Comparison of ENCODE assay signal across 1 cellular context in the genomic region with DNA sequence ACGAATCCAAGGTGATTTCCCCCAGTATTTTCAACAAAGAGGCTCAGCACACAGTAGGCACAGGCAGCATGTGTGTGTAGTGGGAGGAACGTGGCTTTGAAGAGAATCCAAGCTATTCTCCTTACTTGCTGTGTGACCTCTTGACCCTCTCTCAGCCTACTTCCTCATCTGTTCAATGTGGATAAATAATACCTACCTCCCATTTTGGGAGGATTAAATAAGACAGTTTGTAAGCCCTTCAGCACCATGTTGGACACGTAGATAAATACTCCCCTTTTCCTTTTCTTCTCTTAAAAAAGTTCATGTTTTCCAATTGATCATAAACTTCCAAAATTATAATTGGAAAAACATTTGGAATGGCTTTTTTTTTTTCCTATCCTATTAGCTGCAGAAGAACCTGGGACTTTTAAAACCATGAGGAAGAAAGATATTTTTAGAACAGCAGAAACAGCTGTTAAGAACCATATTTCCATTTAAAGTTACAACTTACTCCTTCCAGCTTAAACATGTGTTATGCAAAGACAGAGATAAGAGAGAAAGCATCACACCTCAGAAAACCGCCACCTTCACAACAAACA.
TF ChIP-seq lines count a peak whose summit lies in the region.

No MANE protein-coding gene starts in this region.

TF ChIP-seq in K562, 482 proteins besides CTCF, POLR2A, EP300 and RAD21 (continued from another document and continues in another):
- TF ChIP-seq ZNF592 (IDR thresholded peaks at IDR 0.05) (peak; percentile 83), HEY1 (CRISPR knock-in tag; IDR thresholded peaks at IDR 0.05; ENCODE audit: borderline replicate concordance) (no peak), PHF8 (IDR thresholded peaks at IDR 0.05; ENCODE audit: borderline replicate concordance, low read length) (no peak), ZNF212 (CRISPR knock-in tag; IDR thresholded peaks at IDR 0.05) (no peak), BRD4 (IDR thresholded peaks at IDR 0.05) (no peak), ZNF561 (CRISPR knock-in tag; conservative IDR thresholded peaks at IDR 0.05) (no peak), YY1 (IDR thresholded peaks at IDR 0.05; ENCODE audit: borderline replicate concordance in 1 of 3, control insufficient read depth in 1 of 3, extremely low read depth in 1 of 3, insufficient read depth in 3 of 3, insufficient read length in 1 of 3, insufficient replicate concordance in 2 of 3, low read depth in 1 of 3, low read length in 2 of 3) (peak in 1 of 3 experiments; percentile 33), TRIM24 (IDR thresholded peaks at IDR 0.05) (peak in 1 of 2 experiments; percentile 69; a peak in 2 of 4 replicates), KDM4B (IDR thresholded peaks at IDR 0.05; ENCODE audit: borderline replicate concordance in 2 of 2, low read depth in 1 of 2) (no peak), HDAC1 (IDR thresholded peaks at IDR 0.05) (0 out of 4 replicates have a peak, but pooled peaks of 1 of the 2 experiments have one; percentile 51), MTA2 (IDR thresholded peaks at IDR 0.05; ENCODE audit: low read depth) (peak; percentile 40), RBM25 (IDR thresholded peaks at IDR 0.05; ENCODE audit: low read depth, low read length, severe bottlenecking) (peak; percentile 12), IFI16 (CRISPR knock-in tag; IDR thresholded peaks at IDR 0.05) (no peak), BRF1 (IDR thresholded peaks at IDR 0.05; ENCODE audit: borderline replicate concordance, extremely low read depth, insufficient read length) (no peak), NCOA1 (IDR thresholded peaks at IDR 0.05; ENCODE audit: low read depth) (peak; percentile 45; the same call in 1 of the 2 replicates), FOXA1 (IDR thresholded peaks at IDR 0.05; ENCODE audit: borderline replicate concordance) (no peak), BACH1 (tag; IDR thresholded peaks at IDR 0.05) (no peak), ESRRB (CRISPR knock-in tag; IDR thresholded peaks at IDR 0.05; ENCODE audit: borderline replicate concordance) (no peak), GATAD2B (IDR thresholded peaks at IDR 0.05; ENCODE audit: borderline replicate concordance) (peak; percentile 32; the same call in 1 of the 2 replicates)
- TF ChIP-seq, protein P1, sequence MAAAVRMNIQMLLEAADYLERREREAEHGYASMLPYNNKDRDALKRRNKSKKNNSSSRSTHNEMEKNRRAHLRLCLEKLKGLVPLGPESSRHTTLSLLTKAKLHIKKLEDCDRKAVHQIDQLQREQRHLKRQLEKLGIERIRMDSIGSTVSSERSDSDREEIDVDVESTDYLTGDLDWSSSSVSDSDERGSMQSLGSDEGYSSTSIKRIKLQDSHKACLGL (CRISPR knock-in tag; IDR thresholded peaks at IDR 0.05; ENCODE audit: borderline replicate concordance, poor library complexity, severe bottlenecking), result no peak
- TF ChIP-seq, protein P2, sequence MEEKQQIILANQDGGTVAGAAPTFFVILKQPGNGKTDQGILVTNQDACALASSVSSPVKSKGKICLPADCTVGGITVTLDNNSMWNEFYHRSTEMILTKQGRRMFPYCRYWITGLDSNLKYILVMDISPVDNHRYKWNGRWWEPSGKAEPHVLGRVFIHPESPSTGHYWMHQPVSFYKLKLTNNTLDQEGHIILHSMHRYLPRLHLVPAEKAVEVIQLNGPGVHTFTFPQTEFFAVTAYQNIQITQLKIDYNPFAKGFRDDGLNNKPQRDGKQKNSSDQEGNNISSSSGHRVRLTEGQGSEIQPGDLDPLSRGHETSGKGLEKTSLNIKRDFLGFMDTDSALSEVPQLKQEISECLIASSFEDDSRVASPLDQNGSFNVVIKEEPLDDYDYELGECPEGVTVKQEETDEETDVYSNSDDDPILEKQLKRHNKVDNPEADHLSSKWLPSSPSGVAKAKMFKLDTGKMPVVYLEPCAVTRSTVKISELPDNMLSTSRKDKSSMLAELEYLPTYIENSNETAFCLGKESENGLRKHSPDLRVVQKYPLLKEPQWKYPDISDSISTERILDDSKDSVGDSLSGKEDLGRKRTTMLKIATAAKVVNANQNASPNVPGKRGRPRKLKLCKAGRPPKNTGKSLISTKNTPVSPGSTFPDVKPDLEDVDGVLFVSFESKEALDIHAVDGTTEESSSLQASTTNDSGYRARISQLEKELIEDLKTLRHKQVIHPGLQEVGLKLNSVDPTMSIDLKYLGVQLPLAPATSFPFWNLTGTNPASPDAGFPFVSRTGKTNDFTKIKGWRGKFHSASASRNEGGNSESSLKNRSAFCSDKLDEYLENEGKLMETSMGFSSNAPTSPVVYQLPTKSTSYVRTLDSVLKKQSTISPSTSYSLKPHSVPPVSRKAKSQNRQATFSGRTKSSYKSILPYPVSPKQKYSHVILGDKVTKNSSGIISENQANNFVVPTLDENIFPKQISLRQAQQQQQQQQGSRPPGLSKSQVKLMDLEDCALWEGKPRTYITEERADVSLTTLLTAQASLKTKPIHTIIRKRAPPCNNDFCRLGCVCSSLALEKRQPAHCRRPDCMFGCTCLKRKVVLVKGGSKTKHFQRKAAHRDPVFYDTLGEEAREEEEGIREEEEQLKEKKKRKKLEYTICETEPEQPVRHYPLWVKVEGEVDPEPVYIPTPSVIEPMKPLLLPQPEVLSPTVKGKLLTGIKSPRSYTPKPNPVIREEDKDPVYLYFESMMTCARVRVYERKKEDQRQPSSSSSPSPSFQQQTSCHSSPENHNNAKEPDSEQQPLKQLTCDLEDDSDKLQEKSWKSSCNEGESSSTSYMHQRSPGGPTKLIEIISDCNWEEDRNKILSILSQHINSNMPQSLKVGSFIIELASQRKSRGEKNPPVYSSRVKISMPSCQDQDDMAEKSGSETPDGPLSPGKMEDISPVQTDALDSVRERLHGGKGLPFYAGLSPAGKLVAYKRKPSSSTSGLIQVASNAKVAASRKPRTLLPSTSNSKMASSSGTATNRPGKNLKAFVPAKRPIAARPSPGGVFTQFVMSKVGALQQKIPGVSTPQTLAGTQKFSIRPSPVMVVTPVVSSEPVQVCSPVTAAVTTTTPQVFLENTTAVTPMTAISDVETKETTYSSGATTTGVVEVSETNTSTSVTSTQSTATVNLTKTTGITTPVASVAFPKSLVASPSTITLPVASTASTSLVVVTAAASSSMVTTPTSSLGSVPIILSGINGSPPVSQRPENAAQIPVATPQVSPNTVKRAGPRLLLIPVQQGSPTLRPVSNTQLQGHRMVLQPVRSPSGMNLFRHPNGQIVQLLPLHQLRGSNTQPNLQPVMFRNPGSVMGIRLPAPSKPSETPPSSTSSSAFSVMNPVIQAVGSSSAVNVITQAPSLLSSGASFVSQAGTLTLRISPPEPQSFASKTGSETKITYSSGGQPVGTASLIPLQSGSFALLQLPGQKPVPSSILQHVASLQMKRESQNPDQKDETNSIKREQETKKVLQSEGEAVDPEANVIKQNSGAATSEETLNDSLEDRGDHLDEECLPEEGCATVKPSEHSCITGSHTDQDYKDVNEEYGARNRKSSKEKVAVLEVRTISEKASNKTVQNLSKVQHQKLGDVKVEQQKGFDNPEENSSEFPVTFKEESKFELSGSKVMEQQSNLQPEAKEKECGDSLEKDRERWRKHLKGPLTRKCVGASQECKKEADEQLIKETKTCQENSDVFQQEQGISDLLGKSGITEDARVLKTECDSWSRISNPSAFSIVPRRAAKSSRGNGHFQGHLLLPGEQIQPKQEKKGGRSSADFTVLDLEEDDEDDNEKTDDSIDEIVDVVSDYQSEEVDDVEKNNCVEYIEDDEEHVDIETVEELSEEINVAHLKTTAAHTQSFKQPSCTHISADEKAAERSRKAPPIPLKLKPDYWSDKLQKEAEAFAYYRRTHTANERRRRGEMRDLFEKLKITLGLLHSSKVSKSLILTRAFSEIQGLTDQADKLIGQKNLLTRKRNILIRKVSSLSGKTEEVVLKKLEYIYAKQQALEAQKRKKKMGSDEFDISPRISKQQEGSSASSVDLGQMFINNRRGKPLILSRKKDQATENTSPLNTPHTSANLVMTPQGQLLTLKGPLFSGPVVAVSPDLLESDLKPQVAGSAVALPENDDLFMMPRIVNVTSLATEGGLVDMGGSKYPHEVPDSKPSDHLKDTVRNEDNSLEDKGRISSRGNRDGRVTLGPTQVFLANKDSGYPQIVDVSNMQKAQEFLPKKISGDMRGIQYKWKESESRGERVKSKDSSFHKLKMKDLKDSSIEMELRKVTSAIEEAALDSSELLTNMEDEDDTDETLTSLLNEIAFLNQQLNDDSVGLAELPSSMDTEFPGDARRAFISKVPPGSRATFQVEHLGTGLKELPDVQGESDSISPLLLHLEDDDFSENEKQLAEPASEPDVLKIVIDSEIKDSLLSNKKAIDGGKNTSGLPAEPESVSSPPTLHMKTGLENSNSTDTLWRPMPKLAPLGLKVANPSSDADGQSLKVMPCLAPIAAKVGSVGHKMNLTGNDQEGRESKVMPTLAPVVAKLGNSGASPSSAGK (IDR thresholded peaks at IDR 0.05), result peak; percentile 53; the same call in 1 of the 2 replicates
- TF ChIP-seq, protein P3, sequence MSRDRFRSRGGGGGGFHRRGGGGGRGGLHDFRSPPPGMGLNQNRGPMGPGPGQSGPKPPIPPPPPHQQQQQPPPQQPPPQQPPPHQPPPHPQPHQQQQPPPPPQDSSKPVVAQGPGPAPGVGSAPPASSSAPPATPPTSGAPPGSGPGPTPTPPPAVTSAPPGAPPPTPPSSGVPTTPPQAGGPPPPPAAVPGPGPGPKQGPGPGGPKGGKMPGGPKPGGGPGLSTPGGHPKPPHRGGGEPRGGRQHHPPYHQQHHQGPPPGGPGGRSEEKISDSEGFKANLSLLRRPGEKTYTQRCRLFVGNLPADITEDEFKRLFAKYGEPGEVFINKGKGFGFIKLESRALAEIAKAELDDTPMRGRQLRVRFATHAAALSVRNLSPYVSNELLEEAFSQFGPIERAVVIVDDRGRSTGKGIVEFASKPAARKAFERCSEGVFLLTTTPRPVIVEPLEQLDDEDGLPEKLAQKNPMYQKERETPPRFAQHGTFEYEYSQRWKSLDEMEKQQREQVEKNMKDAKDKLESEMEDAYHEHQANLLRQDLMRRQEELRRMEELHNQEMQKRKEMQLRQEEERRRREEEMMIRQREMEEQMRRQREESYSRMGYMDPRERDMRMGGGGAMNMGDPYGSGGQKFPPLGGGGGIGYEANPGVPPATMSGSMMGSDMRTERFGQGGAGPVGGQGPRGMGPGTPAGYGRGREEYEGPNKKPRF (IDR thresholded peaks at IDR 0.05; ENCODE audit: low read depth, low read length), result no peak
- TF ChIP-seq, protein P4, sequence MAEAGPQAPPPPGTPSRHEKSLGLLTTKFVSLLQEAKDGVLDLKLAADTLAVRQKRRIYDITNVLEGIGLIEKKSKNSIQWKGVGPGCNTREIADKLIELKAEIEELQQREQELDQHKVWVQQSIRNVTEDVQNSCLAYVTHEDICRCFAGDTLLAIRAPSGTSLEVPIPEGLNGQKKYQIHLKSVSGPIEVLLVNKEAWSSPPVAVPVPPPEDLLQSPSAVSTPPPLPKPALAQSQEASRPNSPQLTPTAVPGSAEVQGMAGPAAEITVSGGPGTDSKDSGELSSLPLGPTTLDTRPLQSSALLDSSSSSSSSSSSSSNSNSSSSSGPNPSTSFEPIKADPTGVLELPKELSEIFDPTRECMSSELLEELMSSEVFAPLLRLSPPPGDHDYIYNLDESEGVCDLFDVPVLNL (CRISPR knock-in tag; IDR thresholded peaks at IDR 0.05; ENCODE audit: low read depth), result no peak
- TF ChIP-seq, protein P5, sequence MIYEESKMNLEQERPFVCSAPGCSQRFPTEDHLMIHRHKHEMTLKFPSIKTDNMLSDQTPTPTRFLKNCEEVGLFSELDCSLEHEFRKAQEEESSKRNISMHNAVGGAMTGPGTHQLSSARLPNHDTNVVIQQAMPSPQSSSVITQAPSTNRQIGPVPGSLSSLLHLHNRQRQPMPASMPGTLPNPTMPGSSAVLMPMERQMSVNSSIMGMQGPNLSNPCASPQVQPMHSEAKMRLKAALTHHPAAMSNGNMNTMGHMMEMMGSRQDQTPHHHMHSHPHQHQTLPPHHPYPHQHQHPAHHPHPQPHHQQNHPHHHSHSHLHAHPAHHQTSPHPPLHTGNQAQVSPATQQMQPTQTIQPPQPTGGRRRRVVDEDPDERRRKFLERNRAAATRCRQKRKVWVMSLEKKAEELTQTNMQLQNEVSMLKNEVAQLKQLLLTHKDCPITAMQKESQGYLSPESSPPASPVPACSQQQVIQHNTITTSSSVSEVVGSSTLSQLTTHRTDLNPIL (CRISPR knock-in tag; IDR thresholded peaks at IDR 0.05), result no peak
- TF ChIP-seq, protein P6, sequence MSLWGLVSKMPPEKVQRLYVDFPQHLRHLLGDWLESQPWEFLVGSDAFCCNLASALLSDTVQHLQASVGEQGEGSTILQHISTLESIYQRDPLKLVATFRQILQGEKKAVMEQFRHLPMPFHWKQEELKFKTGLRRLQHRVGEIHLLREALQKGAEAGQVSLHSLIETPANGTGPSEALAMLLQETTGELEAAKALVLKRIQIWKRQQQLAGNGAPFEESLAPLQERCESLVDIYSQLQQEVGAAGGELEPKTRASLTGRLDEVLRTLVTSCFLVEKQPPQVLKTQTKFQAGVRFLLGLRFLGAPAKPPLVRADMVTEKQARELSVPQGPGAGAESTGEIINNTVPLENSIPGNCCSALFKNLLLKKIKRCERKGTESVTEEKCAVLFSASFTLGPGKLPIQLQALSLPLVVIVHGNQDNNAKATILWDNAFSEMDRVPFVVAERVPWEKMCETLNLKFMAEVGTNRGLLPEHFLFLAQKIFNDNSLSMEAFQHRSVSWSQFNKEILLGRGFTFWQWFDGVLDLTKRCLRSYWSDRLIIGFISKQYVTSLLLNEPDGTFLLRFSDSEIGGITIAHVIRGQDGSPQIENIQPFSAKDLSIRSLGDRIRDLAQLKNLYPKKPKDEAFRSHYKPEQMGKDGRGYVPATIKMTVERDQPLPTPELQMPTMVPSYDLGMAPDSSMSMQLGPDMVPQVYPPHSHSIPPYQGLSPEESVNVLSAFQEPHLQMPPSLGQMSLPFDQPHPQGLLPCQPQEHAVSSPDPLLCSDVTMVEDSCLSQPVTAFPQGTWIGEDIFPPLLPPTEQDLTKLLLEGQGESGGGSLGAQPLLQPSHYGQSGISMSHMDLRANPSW (CRISPR knock-in tag; IDR thresholded peaks at IDR 0.05), result no peak
